ENCODE assay signal across 9 cellular contexts in the genomic region with DNA sequence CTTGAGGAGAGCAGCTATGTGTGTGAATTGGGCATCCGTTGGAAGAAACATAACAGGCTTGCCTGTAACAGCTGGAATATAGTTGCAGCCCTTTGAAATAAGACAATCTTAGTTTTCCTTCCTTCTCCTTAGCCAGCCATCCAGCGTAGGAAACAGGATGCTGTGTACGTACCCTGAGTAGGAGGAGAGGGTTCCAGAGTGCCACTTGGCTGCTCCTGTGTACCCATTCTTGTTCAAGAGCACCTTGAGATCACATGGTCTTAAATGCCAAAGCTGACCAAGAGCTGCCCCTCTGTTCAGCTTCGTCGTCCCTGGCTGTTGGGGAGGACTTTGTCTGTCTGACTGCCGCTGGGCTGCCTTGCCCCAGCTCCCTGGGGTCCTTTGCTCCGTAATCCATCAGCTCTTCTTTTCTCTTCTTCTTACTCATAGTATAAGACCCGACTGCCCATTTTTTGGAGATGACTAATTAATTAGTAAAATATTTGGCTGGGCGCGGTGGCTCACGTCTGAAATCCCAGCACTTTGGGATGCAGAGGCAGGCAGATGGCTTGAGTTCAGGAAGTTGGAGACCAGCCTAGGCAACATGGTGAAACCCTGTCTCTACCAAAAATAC. TPM values are rescaled to one million over a fixed set of nuclear protein-coding genes. Genes with fewer than 3 reads are reported as not detected.
DNase-seq lines count a peak whose midpoint lies in the region; ATAC-seq lines count a peak whose summit lies in the region.
"Had no signal": no experiment of that assay in that cellular context is flagged by ENCODE, and none has a peak within 500 bp of the region (broad histone marks: within the 10 kb centered on the region; RNA-seq: fewer than 3 reads in every experiment).

No MANE protein-coding gene starts in this region.

- H3K4me2 ChIP-seq in skeletal muscle satellite cell (ENCODE audit: low read length) = peak overlapping the region; percentile 79

- no peaks in the 10 kb centered on the region for H3K9me3 ChIP-seq in skeletal muscle satellite cell (replicated peaks; ENCODE audit: low read length)

- H3K36me3 ChIP-seq in skeletal muscle satellite cell (ENCODE audit: insufficient read depth, low read length) = no peaks in the 10 kb centered on the region

- H3K27me3 ChIP-seq in skeletal muscle satellite cell (ENCODE audit: control insufficient read depth, insufficient read depth, low read length) = no peaks in the 10 kb centered on the region

- peak; percentile 69 for DNase-seq in GM04503 (ENCODE audit: low read depth)
- DNase-seq in NCI-H446 treated with DMSO at 0.1 percent for 48 hours (lab: John Stamatoyannopoulos, UW) = peak; percentile 61
- DNase-seq in fibroblast of gingiva (ENCODE audit: low read depth) = peak; percentile 77
- DNase-seq in RKO (ENCODE audit: low spot score) = no peak
- no peak for DNase-seq in DMS153 (lab: John Stamatoyannopoulos, UW)
- DNase-seq: left cardiac atrium had no signal

- no peak for ATAC-seq in GM18498 (IDR thresholded peaks at IDR 0.05; ENCODE audit: unreplicated experiment)
- no peak for ATAC-seq in HG03135 (IDR thresholded peaks at IDR 0.05; ENCODE audit: unreplicated experiment)

- H3K9ac ChIP-seq in skeletal muscle satellite cell (ENCODE audit: low read depth, low read length) = peak overlapping the region; percentile 57

- H3K4me3 ChIP-seq in skeletal muscle satellite cell (ENCODE audit: low read length) = peak overlapping the region; percentile 38

- peaks cover 69% of the 10 kb centered on the region for H3K4me1 ChIP-seq in skeletal muscle satellite cell (ENCODE audit: control insufficient read depth, insufficient read depth, low read length)

RNA-seq across cellular contexts. Expression of gene RREB1, which starts 49.0 kb away (rescaled TPM):
- 14.2 and 14.7 TPM in 2 replicates for total RNA-seq in skeletal muscle satellite cell (2012; rRNA removed)

Comparison
In these comparisons a context has a peak if more than half of its experiments do, and no peak if none do; other contexts are left out.
1. DNase-seq: peak in GM04503 (single experiment), NCI-H446 treated with DMSO at 0.1 percent for 48 hours (single experiment) and fibroblast of gingiva (single experiment); none in RKO (single experiment) and DMS153 (single experiment).